ENCODE assay signal across 17 cellular contexts in genomic region chr13:95154441-95154886, GRCh38.
DNase-seq lines count a peak whose midpoint lies in the region; ATAC-seq and TF ChIP-seq lines count a peak whose summit lies in the region.
"Had no signal": no experiment of that assay in that cellular context is flagged by ENCODE, and none has a peak within 500 bp of the region (broad histone marks: within the 10 kb centered on the region; RNA-seq: fewer than 3 reads in every experiment).

No MANE protein-coding gene starts in this region.

- H3K27ac ChIP-seq in smooth muscle cell (ENCODE audit: low read depth) = peak overlapping the region; percentile 45
- H3K27ac ChIP-seq: 22Rv1, dorsolateral prefrontal cortex, KMS-11, left ventricle myocardium inferior, neutrophil, spleen had no signal

- no peaks in the 10 kb centered on the region for H3K79me2 ChIP-seq in smooth muscle cell (ENCODE audit: low read depth)

- H3K27me3 ChIP-seq in smooth muscle cell (ENCODE audit: low read depth) = no peaks in the 10 kb centered on the region
- H3K27me3 ChIP-seq: neutrophil, spleen had no signal

- H3K4me1 ChIP-seq in smooth muscle cell (ENCODE audit: low read depth) = peaks cover 14% of the 10 kb centered on the region
- H3K4me1 ChIP-seq: left ventricle myocardium inferior, spleen had no signal

- H3K9ac ChIP-seq in smooth muscle cell (ENCODE audit: low read depth) = no peak overlapping the region
- H3K9ac ChIP-seq: KMS-11 had no signal

- peak; percentile 23 for DNase-seq in DMS53 (lab: John Stamatoyannopoulos, UW)
- no peak for DNase-seq in DMS53 treated with DMSO at 0.1 percent for 48 hours (lab: John Stamatoyannopoulos, UW; ENCODE audit: unreplicated experiment)
- peak; percentile 67 for DNase-seq in NCI-H774 (lab: John Stamatoyannopoulos, UW)
- DNase-seq in epithelial cell of esophagus (ENCODE audit: low read depth) = peak; percentile 91
- no peak for DNase-seq in smooth muscle cell (lab: John Stamatoyannopoulos, UW; ENCODE audit: unreplicated experiment)
- DNase-seq in GF-D8 (lab: John Stamatoyannopoulos, UW) = no peak
- no peak for DNase-seq in 8988T
- DNase-seq: activated naive CD8-positive, alpha-beta T cell treated with anti-CD3 and anti-CD28 coated beads, Interleukin-2, amount 50 U/mL, for 24 hours; dorsolateral prefrontal cortex; head of caudate nucleus; left ventricle myocardium inferior; NCI-H446 treated with DMSO at 0.1 percent for 48 hours; spleen had no signal

- no peaks in the 10 kb centered on the region for H3F3A ChIP-seq in smooth muscle cell (ENCODE audit: low read depth)

- H3K9me3 ChIP-seq in smooth muscle cell (replicated peaks; ENCODE audit: low read depth) = no peaks in the 10 kb centered on the region
- H3K9me3 ChIP-seq: left ventricle myocardium inferior, neutrophil, spleen had no signal

- H2AFZ ChIP-seq in smooth muscle cell (ENCODE audit: low read depth) = no peak overlapping the region

- no peaks in the 10 kb centered on the region for H4K20me1 ChIP-seq in smooth muscle cell (ENCODE audit: low read depth)

- 58% methylated on average over 3 of the region's 3 CpGs for WGBS in smooth muscle cell (ENCODE audit: low lambda C conversion rate)

- H3K4me3 ChIP-seq in epithelial cell of esophagus (ENCODE audit: low read length) = no peak overlapping the region
- no peak overlapping the region for H3K4me3 ChIP-seq in smooth muscle cell
- H3K4me3 ChIP-seq: dorsolateral prefrontal cortex, left ventricle myocardium inferior, spleen had no signal

- no peak for TF ChIP-seq CTCF in epithelial cell of esophagus (IDR thresholded peaks at IDR 0.05; ENCODE audit: insufficient read depth, low read depth, low read length, missing control alignments)
- TF ChIP-seq CTCF in smooth muscle cell (IDR thresholded peaks at IDR 0.05; ENCODE audit: borderline replicate concordance, insufficient read depth, poor library complexity, severe bottlenecking) = no peak

- no peak for ATAC-seq in GM19328 (IDR thresholded peaks at IDR 0.05; ENCODE audit: unreplicated experiment)
- ATAC-seq: activated naive CD8-positive, alpha-beta T cell treated with anti-CD3 and anti-CD28 coated beads, Interleukin-2, amount 50 U/mL, for 24 hours had no signal

- peaks cover 3% of the 10 kb centered on the region for H3K36me3 ChIP-seq in smooth muscle cell (ENCODE audit: low read depth)
- H3K36me3 ChIP-seq: left ventricle myocardium inferior, neutrophil had no signal

- H3K4me2 ChIP-seq in smooth muscle cell = no peak overlapping the region
- H3K4me2 ChIP-seq: KMS-11 had no signal

Comparison
In these comparisons a context has a peak if more than half of its experiments do, and no peak if none do; other contexts are left out.
1. DNase-seq: peak in DMS53 (single experiment), NCI-H774 (single experiment) and epithelial cell of esophagus (single experiment); none in DMS53 treated with DMSO at 0.1 percent for 48 hours (single experiment), smooth muscle cell (single experiment), GF-D8 (single experiment) and 8988T (single experiment).